In genomic region chrX:129905787-129906580, GRCh38 we compare ENCODE assay signal across 8 cellular contexts. TPM values are rescaled to one million over a fixed set of nuclear protein-coding genes. Genes with fewer than 3 reads are reported as not detected.
DNase-seq lines count a peak whose midpoint lies in the region; ATAC-seq and TF ChIP-seq lines count a peak whose summit lies in the region.

A gene with protein sequence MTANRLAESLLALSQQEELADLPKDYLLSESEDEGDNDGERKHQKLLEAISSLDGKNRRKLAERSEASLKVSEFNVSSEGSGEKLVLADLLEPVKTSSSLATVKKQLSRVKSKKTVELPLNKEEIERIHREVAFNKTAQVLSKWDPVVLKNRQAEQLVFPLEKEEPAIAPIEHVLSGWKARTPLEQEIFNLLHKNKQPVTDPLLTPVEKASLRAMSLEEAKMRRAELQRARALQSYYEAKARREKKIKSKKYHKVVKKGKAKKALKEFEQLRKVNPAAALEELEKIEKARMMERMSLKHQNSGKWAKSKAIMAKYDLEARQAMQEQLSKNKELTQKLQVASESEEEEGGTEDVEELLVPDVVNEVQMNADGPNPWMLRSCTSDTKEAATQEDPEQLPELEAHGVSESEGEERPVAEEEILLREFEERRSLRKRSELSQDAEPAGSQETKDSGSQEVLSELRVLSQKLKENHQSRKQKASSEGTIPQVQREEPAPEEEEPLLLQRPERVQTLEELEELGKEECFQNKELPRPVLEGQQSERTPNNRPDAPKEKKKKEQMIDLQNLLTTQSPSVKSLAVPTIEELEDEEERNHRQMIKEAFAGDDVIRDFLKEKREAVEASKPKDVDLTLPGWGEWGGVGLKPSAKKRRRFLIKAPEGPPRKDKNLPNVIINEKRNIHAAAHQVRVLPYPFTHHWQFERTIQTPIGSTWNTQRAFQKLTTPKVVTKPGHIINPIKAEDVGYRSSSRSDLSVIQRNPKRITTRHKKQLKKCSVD (plus strand): TSS chrX:129906164. CDS start chrX:129906211, 47 bp downstream.

- ATAC-seq in GM19468 (IDR thresholded peaks at IDR 0.05; ENCODE audit: extremely low read depth, unreplicated experiment) (peak; percentile 85), lung (ENCODE audit: insufficient read depth, low FRiP score) (peak; percentile 93)

- peak within 1 kb of the TSS; percentile 75 for H3K27ac ChIP-seq in CD8-positive, alpha-beta memory T cell (ENCODE audit: low read depth, low read length)
- peak within 1 kb of the TSS; percentile 62 to 88 for H3K27ac ChIP-seq in lung (ENCODE audit: low read depth in 1 of 2, low read length in 1 of 2)

- WGBS in lung, 2 donors = 0 to 36% methylated on average over 52 to 53 of the region's 53 CpGs

- CTCF ChIA-PET in CD8-positive, alpha-beta memory T cell (lab: Charles Lee) = interaction anchor here (0.9 to 2.4 kb wide), 2 partner anchors 155 to 298 kb away, joined by 4 to 8 read pairs; no protein-coding TSS in a partner anchor

- H3K36me3 Mint-ChIP-seq in CD8-positive, alpha-beta memory T cell = peaks cover 2 to 28% (median 2%) of the 10 kb centered on the region in 3 donors

- POLR2A ChIA-PET in CD8-positive, alpha-beta memory T cell (lab: Charles Lee) = interaction anchor here (0.6 to 0.9 kb wide), 3 partner anchors 25 to 223 kb away, joined by 3 to 9 read pairs (median 3); no protein-coding TSS in a partner anchor

- H3K9me3 Mint-ChIP-seq in CD8-positive, alpha-beta memory T cell = no peaks in the 10 kb centered on the region

- no peaks in the 10 kb centered on the region for H3K9me3 ChIP-seq in CD8-positive, alpha-beta memory T cell (ENCODE audit: low read length)
- H3K9me3 ChIP-seq in lung (ENCODE audit: control insufficient read depth in 2 of 2, insufficient read depth in 1 of 2, low read length in 1 of 2) = no peaks in the 10 kb centered on the region

- no peaks in the 10 kb centered on the region for H3K27me3 ChIP-seq in CD8-positive, alpha-beta memory T cell (ENCODE audit: insufficient read depth, low read length, poor library complexity, severe bottlenecking)
- H3K27me3 ChIP-seq in lung (ENCODE audit: control insufficient read depth, insufficient read depth) = no peaks in the 10 kb centered on the region

- H3K4me3 Mint-ChIP-seq in CD8-positive, alpha-beta memory T cell = peak within 1 kb of the TSS; percentile 88 to 96 (median 92)

- H3K4me1 Mint-ChIP-seq in CD8-positive, alpha-beta memory T cell = peaks cover 0 to 17% (median 4%) of the 10 kb centered on the region in 3 donors

- peaks cover 0 to 2% of the 10 kb centered on the region in 2 donors for H3K27me3 Mint-ChIP-seq in CD8-positive, alpha-beta memory T cell

- peak; percentile 70 to 88 (median 80) for DNase-seq in CD8-positive, alpha-beta memory T cell
- DNase-seq in HS-5 (ENCODE audit: low read depth) (peak; percentile 63), lung (ENCODE audit: low spot score) (peak; percentile 87)
- DNase-seq in NK-92 treated with Interleukin-12 subunit alpha and Interleukin-12 subunit beta, amount 100 ng/mL, for 24 hours (lab: John Stamatoyannopoulos, UW) = peak; percentile 79
- DNase-seq in activated CD8-positive, alpha-beta memory T cell treated with anti-CD3 and anti-CD28 coated beads for 24 hours = peak; percentile 87
- peak; percentile 73 for DNase-seq in effector CD8-positive, alpha-beta T cell (lab: John Stamatoyannopoulos, UW)
- peak; percentile 55 to 74 (median 69) for DNase-seq in stimulated activated CD4-positive, alpha-beta T cell treated with anti-CD3 and anti-CD28 coated beads, TNF-alpha, amount 100 ng/mL, for 4 hours (ENCODE audit: low read depth in 3 of 3)

- TF ChIP-seq CTCF in lung (IDR thresholded peaks at IDR 0.05; ENCODE audit: control extremely low read depth, extremely low read depth) = no peak

- peaks cover 6% of the 10 kb centered on the region for H3K4me1 ChIP-seq in CD8-positive, alpha-beta memory T cell (ENCODE audit: insufficient read depth, low read length)
- H3K4me1 ChIP-seq in lung (ENCODE audit: control insufficient read depth in 2 of 2, insufficient read depth in 2 of 2, low read length in 2 of 2) = peaks cover 0 to 2% of the 10 kb centered on the region in 2 donors

- peak within 1 kb of the TSS; percentile 70 to 96 (median 90) for H3K27ac Mint-ChIP-seq in CD8-positive, alpha-beta memory T cell

- H3K4me3 ChIP-seq in CD8-positive, alpha-beta memory T cell (ENCODE audit: low read length) = peak within 1 kb of the TSS; percentile 88
- H3K4me3 ChIP-seq in lung = peak within 1 kb of the TSS; percentile 59

- peaks cover 22% of the 10 kb centered on the region for H3K36me3 ChIP-seq in CD8-positive, alpha-beta memory T cell (ENCODE audit: insufficient read depth, low read length)
- peaks cover 3 to 10% of the 10 kb centered on the region in 2 donors for H3K36me3 ChIP-seq in lung (ENCODE audit: control insufficient read depth in 2 of 2, insufficient read depth in 2 of 2, low read length in 2 of 2)

RNA-seq across cellular contexts. Expression of the gene that starts here (rescaled TPM):
- 10 to 100 TPM; 62.1 to 66.8 TPM for total RNA-seq in CD8-positive, alpha-beta memory T cell
- 12.5 TPM for polyA plus RNA-seq in CD8-positive, alpha-beta memory T cell
- total RNA-seq in lung = 10 to 100 TPM; 11.7 to 14.0 TPM
- polyA plus RNA-seq in lung = 10 to 100 TPM; 10.2 to 13.4 TPM

Comparison
In these comparisons a context has a peak if more than half of its experiments do, and no peak if none do; other contexts are left out.
1. Peak in every context shown above with its lines: DNase-seq, ATAC-seq, H3K4me3 ChIP-seq and H3K27ac ChIP-seq.
2. RNA of the gene that starts here (total RNA-seq): 62.1 to 66.8 TPM in CD8-positive, alpha-beta memory T cell; 11.7 to 14.0 TPM in lung; every median in the first group is over 4 times any median in the second.